In genomic region chr15:73573572-73573971, GRCh38 we compare ENCODE assay signal across 14 cellular contexts. TPM values are rescaled to one million over a fixed set of nuclear protein-coding genes. Genes with fewer than 3 reads are reported as not detected.
DNase-seq lines count a peak whose midpoint lies in the region; ATAC-seq and TF ChIP-seq lines count a peak whose summit lies in the region.
"Had no signal": no experiment of that assay in that cellular context is flagged by ENCODE, and none has a peak within 500 bp of the region (broad histone marks: within the 10 kb centered on the region; RNA-seq: fewer than 3 reads in every experiment).

No MANE protein-coding gene starts in this region.

- H3K4me3 ChIP-seq in PC-3 (ENCODE audit: low read length) (no peak overlapping the region), mucosa of descending colon (no peak overlapping the region)

- peak; percentile 73 for ATAC-seq in PC-3
- peak; percentile 86 for ATAC-seq in mucosa of descending colon
- ATAC-seq: Panc1, WTC11 had no signal

- H3K27ac ChIP-seq in PC-3 (ENCODE audit: low read length): peak overlapping the region; percentile 22

- no peaks in the 10 kb centered on the region for H3K9me3 ChIP-seq in PC-3 (ENCODE audit: low read length)
- H3K9me3 ChIP-seq in mucosa of descending colon: no peaks in the 10 kb centered on the region

- H3K4me1 ChIP-seq in PC-3 (ENCODE audit: insufficient read depth, low read length) (no peaks in the 10 kb centered on the region), mucosa of descending colon (ENCODE audit: low read depth) (peaks cover 10% of the 10 kb centered on the region)

- no peak overlapping the region for H3K27ac Mint-ChIP-seq in activated CD4-positive, alpha-beta memory T cell treated with anti-CD3 and anti-CD28 coated beads for 36 hours
- H3K27ac Mint-ChIP-seq: progenitor cell of endocrine pancreas had no signal

- peaks cover 19% of the 10 kb centered on the region for H3K4me1 Mint-ChIP-seq in activated CD4-positive, alpha-beta memory T cell treated with anti-CD3 and anti-CD28 coated beads for 36 hours (ENCODE audit: low read depth)

- CTCF ChIA-PET in PC-3 (lab: Charles Lee): no interaction called here
- CTCF ChIA-PET in activated CD4-positive, alpha-beta memory T cell treated with anti-CD3 and anti-CD28 coated beads for 36 hours (lab: Charles Lee): no interaction called here

- H3K36me3 Mint-ChIP-seq in activated CD4-positive, alpha-beta memory T cell treated with anti-CD3 and anti-CD28 coated beads for 36 hours: peaks cover 42% of the 10 kb centered on the region

- intact Hi-C loops in PC-3 (cut with micrococcal nuclease) (loop anchor here (1.0 kb wide), 1 partner anchor 9 kb away; no protein-coding TSS in a partner anchor), mucosa of descending colon (cut with DNase I, micrococcal nuclease) (no loop called here)
- intact Hi-C loops in activated CD4-positive, alpha-beta memory T cell treated with anti-CD3 and anti-CD28 coated beads for 36 hours (cut with micrococcal nuclease): loop anchor here (5.0 kb wide), 1 partner anchor 34 kb away; no protein-coding TSS in a partner anchor

- no peaks in the 10 kb centered on the region for H3F3A ChIP-seq in PC-3 (ENCODE audit: low read length, unreplicated experiment)

- H3K27me3 ChIP-seq in PC-3 (ENCODE audit: low read length): no peaks in the 10 kb centered on the region

- no peak overlapping the region for H3K4me3 Mint-ChIP-seq in activated CD4-positive, alpha-beta memory T cell treated with anti-CD3 and anti-CD28 coated beads for 36 hours
- H3K4me3 Mint-ChIP-seq: WTC11 had no signal

- no peaks in the 10 kb centered on the region for H4K20me1 ChIP-seq in PC-3 (ENCODE audit: low read length)

- POLR2A ChIA-PET in PC-3 (lab: Charles Lee; ENCODE audit: unreplicated experiment): no interaction called here
- POLR2A ChIA-PET in activated CD4-positive, alpha-beta memory T cell treated with anti-CD3 and anti-CD28 coated beads for 36 hours (lab: Charles Lee): no interaction called here

- no peaks in the 10 kb centered on the region for H3K9me3 Mint-ChIP-seq in activated CD4-positive, alpha-beta memory T cell treated with anti-CD3 and anti-CD28 coated beads for 36 hours
- H3K9me3 Mint-ChIP-seq: WTC11 had no signal

- H3K27me3 Mint-ChIP-seq in activated CD4-positive, alpha-beta memory T cell treated with anti-CD3 and anti-CD28 coated beads for 36 hours: no peaks in the 10 kb centered on the region
- H3K27me3 Mint-ChIP-seq: progenitor cell of endocrine pancreas had no signal

- BruUV-seq in PC-3 (replicated peaks; lab: Mats Ljungman, UMichigan): no TSS peak

- no peaks in the 10 kb centered on the region for H3K9me2 ChIP-seq in PC-3 (replicated peaks; ENCODE audit: low read length)

- no peak for TF ChIP-seq CTCF in PC-3 (conservative IDR thresholded peaks at IDR 0.05; ENCODE audit: low read depth, low read length)
- no peak for TF ChIP-seq CTCF in mucosa of descending colon (IDR thresholded peaks at IDR 0.05)

- DNase-seq in AG20443 (ENCODE audit: low spot score) (peak; percentile 58), PC-3 (peak; percentile 41), fibroblast of gingiva (ENCODE audit: low read depth) (peak; percentile 72), mucosa of descending colon (peak; percentile 64 to 96 (median 73)), NCI-H1092 treated with DMSO at 0.1 percent for 48 hours (lab: John Stamatoyannopoulos, UW) (no peak), NCI-H1930 (lab: John Stamatoyannopoulos, UW) (no peak)
- DNase-seq in activated CD4-positive, alpha-beta memory T cell treated with anti-CD3 and anti-CD28 coated beads for 36 hours: no peak
- DNase-seq in activated naive CD4-positive, alpha-beta T cell treated with Interleukin-2 at 50 U/mL for 16 hours: no peak
- DNase-seq: activated gamma-delta T cell treated with Interleukin-2 at 50 U/mL for 16 hours, kidney, NCI-H1417 had no signal

- no peak overlapping the region for H3K9ac ChIP-seq in PC-3 (ENCODE audit: low read length)

- peaks cover 31% of the 10 kb centered on the region for H3K36me3 ChIP-seq in PC-3 (ENCODE audit: low read depth, low read length)
- peaks cover 6% of the 10 kb centered on the region for H3K36me3 ChIP-seq in mucosa of descending colon (ENCODE audit: low read depth)

- H3K79me2 ChIP-seq in PC-3 (ENCODE audit: low read length): no peaks in the 10 kb centered on the region

- no peak overlapping the region for H3K4me2 ChIP-seq in PC-3 (ENCODE audit: low read length)

- no peak overlapping the region for H2AFZ ChIP-seq in PC-3 (ENCODE audit: low read length)

RNA-seq across cellular contexts. Expression of gene NPTN, which starts 59.6 kb away (rescaled TPM):
- total RNA-seq in PC-3 (2014; rRNA removed) (115 and 164 TPM in 2 replicates), mucosa of descending colon (100 to 1,000 TPM; 157 to 200 (median 168) TPM)
- total RNA-seq in activated CD4-positive, alpha-beta memory T cell treated with anti-CD3 and anti-CD28 coated beads for 36 hours: 10 to 100 TPM; 46.7 to 49.8 TPM

Comparison
In these comparisons a context has a peak if more than half of its experiments do, and no peak if none do; other contexts are left out.
1. DNase-seq: peak in AG20443 (single experiment), PC-3 (single experiment), fibroblast of gingiva (single experiment) and mucosa of descending colon (3 of 3); none in NCI-H1092 treated with DMSO at 0.1 percent for 48 hours (single experiment), activated CD4-positive, alpha-beta memory T cell treated with anti-CD3 and anti-CD28 coated beads for 36 hours (single experiment), NCI-H1930 (0 of 2) and activated naive CD4-positive, alpha-beta T cell treated with Interleukin-2 at 50 U/mL for 16 hours (single experiment).
2. intact Hi-C loops: an anchor here in PC-3 (1.0 kb wide) and activated CD4-positive, alpha-beta memory T cell treated with anti-CD3 and anti-CD28 coated beads for 36 hours (5.0 kb wide); none called in mucosa of descending colon.